In the genomic region with DNA sequence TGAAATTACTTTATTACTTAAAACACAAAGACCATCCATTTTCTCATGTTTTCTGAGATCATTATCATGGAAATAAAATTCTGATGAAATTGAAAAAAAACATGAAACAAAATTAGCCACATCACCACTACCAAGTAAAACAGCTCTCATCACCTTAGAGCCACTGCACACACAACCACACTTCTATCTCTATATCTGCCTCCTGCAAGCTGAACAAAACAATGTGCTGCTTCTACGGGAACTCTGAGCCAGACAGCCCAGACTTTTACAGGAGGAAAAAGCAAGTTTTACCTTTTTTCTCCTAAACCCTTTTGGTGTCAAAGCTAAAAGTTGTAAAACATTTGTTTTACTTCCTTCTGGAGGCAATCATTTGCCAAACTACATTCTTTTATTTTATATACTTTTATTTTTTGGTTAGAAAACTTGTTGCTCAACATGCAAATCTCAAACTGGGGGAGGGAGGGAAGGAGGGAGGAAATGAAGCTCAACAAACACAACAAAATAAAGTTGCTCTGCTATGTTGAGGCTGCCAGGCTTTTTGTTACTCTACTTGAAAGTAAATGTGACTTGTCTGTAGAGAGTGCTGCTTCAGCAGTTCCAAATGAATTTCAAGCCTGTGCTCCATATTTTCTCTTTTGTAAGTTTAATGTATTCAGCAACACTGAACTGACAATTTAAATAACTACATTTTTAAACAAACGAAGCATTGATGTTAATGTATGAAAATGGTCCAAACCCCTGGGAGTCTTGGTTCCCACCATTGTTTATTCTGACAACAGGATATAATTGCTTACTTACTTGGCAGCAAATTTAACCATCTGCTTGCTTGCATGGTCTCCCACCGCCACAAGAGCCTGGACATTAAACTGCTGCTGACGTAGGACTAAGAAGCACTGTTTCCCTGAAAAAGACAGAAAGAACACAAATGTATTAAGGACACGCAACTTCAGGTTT, we compare ENCODE assay signal across 8 cellular contexts. TPM values are rescaled to one million over a fixed set of nuclear protein-coding genes. Genes with fewer than 3 reads are reported as not detected.
DNase-seq lines count a peak whose midpoint lies in the region; ATAC-seq and TF ChIP-seq lines count a peak whose summit lies in the region.

No MANE protein-coding gene starts in this region.

- no peaks in the 10 kb centered on the region; the same call in 1 of the 2 replicates for H3K79me2 ChIP-seq in H9 (ENCODE audit: insufficient read depth, low read length)

- H4K8ac ChIP-seq in H9 (replicated peaks; ENCODE audit: insufficient read length, low read depth, low read length) = no peak overlapping the region

- intact Hi-C loops in A673 (cut with micrococcal nuclease; ENCODE audit: unreplicated experiment) = no loop called here
- intact Hi-C loops in activated CD4-positive, alpha-beta memory T cell treated with anti-CD3 and anti-CD28 coated beads for 36 hours (cut with micrococcal nuclease) = loop anchor here (1.0 to 5.0 kb wide), 3 partner anchors 12 to 171 kb away; no protein-coding TSS in a partner anchor

- H3K9me3 ChIP-seq in A673 (ENCODE audit: low read depth, low read length, poor library complexity, severe bottlenecking) (no peaks in the 10 kb centered on the region), H9 (ENCODE audit: control insufficient read depth, low read depth, low read length) (no peaks in the 10 kb centered on the region)

- H2BK120ac ChIP-seq in H9 (ENCODE audit: low read depth, low read length, poor library complexity, severe bottlenecking) = no peak overlapping the region

- peaks cover 3 to 20% (median 14%) of the 10 kb centered on the region in 3 experiments; a peak in 6 of 7 replicates for H3K36me3 Mint-ChIP-seq in H9 (ENCODE audit: insufficient read depth in 1 of 3, low read depth in 3 of 3)
- H3K36me3 Mint-ChIP-seq in activated CD4-positive, alpha-beta memory T cell treated with anti-CD3 and anti-CD28 coated beads for 36 hours = peaks cover 38% of the 10 kb centered on the region

- WGBS in H9 (ENCODE audit: extremely low coverage, insufficient read length, low lambda C conversion rate) = no CpG with 5 or more reads among the region's 5 CpGs

- no peak overlapping the region for H3K14ac ChIP-seq in H9 (ENCODE audit: insufficient read depth, low read length)

- POLR2A ChIA-PET in A673 (lab: Charles Lee; ENCODE audit: low non-redundant PET) = no interaction called here
- POLR2A ChIA-PET in activated CD4-positive, alpha-beta memory T cell treated with anti-CD3 and anti-CD28 coated beads for 36 hours (lab: Charles Lee) = interaction anchor here (1.1 to 1.3 kb wide), 4 partner anchors 13 to 415 kb away, joined by 3 to 6 read pairs (median 4); a partner anchor contains a TSS

- CTCF ChIA-PET in A673 (lab: Charles Lee) = no interaction called here
- CTCF ChIA-PET in activated CD4-positive, alpha-beta memory T cell treated with anti-CD3 and anti-CD28 coated beads for 36 hours (lab: Charles Lee) = interaction anchor here (0.7 to 1.8 kb wide), 2 partner anchors 23 to 47 kb away, joined by 3 to 5 read pairs; no protein-coding TSS in a partner anchor

- H4K91ac ChIP-seq in H9 (ENCODE audit: insufficient read length, low read depth, low read length) = no peak overlapping the region

- H2AK5ac ChIP-seq in H9 (ENCODE audit: insufficient read length, low read length) = no peak overlapping the region

- peaks cover 4% of the 10 kb centered on the region for H3K79me1 ChIP-seq in H9 (ENCODE audit: insufficient read depth, low read depth, low read length, poor library complexity, severe bottlenecking)

- TF ChIP-seq CTCF in A673 (conservative IDR thresholded peaks at IDR 0.05; ENCODE audit: low read depth, low read length) (no peak), H9 (conservative IDR thresholded peaks at IDR 0.05) (no peak)

- peak; percentile 60 for DNase-seq in A673 (ENCODE audit: low spot score)
- no peak for DNase-seq in H9
- peak; percentile 37 for DNase-seq in activated CD4-positive, alpha-beta memory T cell treated with anti-CD3 and anti-CD28 coated beads for 36 hours
- peak; percentile 62 for DNase-seq in iris pigment epithelial cell (ENCODE audit: low read depth)
- DNase-seq in middle frontal gyrus (ENCODE audit: extremely low spot score, low spot score) = no peak
- no peak for DNase-seq in NK-92 (lab: John Stamatoyannopoulos, UW; ENCODE audit: unreplicated experiment)

- no peaks in the 10 kb centered on the region for H3K27me3 Mint-ChIP-seq in H9 (ENCODE audit: low read depth)
- H3K27me3 Mint-ChIP-seq in activated CD4-positive, alpha-beta memory T cell treated with anti-CD3 and anti-CD28 coated beads for 36 hours = no peaks in the 10 kb centered on the region

- H2AFZ ChIP-seq in H9 (ENCODE audit: low read length) = no peak overlapping the region

- H2BK5ac ChIP-seq in H9 (ENCODE audit: insufficient read length, low read length) = peak overlapping the region; percentile 75

- H3K36me3 ChIP-seq in A673 (ENCODE audit: insufficient read depth, low read length, poor library complexity, severe bottlenecking) = no peaks in the 10 kb centered on the region

- no peaks in the 10 kb centered on the region for H3K9me3 Mint-ChIP-seq in H9
- no peaks in the 10 kb centered on the region for H3K9me3 Mint-ChIP-seq in activated CD4-positive, alpha-beta memory T cell treated with anti-CD3 and anti-CD28 coated beads for 36 hours

- H3K4me3 Mint-ChIP-seq in H9 = peak overlapping the region in 1 of 2 experiments; percentile 36; a peak in 2 of 5 replicates
- H3K4me3 Mint-ChIP-seq in activated CD4-positive, alpha-beta memory T cell treated with anti-CD3 and anti-CD28 coated beads for 36 hours = peak overlapping the region; percentile 1

- H3K4me1 Mint-ChIP-seq in H9 = peaks cover 31 to 32% of the 10 kb centered on the region in 2 experiments
- peaks cover 59% of the 10 kb centered on the region for H3K4me1 Mint-ChIP-seq in activated CD4-positive, alpha-beta memory T cell treated with anti-CD3 and anti-CD28 coated beads for 36 hours (ENCODE audit: low read depth)

- H4K20me1 ChIP-seq in H9 (ENCODE audit: control insufficient read depth, insufficient read depth, insufficient read length) = no peaks in the 10 kb centered on the region

- H3K4me3 ChIP-seq in A673 (ENCODE audit: low read depth, low read length, poor library complexity, severe bottlenecking) = no peak overlapping the region

- no peak overlapping the region for H3K18ac ChIP-seq in H9 (ENCODE audit: insufficient read length, low read depth, low read length)

- H3K23ac ChIP-seq in H9 (ENCODE audit: insufficient read length, low read depth, low read length) = no peak overlapping the region

- no peak overlapping the region for H2BK20ac ChIP-seq in H9 (ENCODE audit: low read depth, low read length, poor library complexity, severe bottlenecking)

- no peak overlapping the region for H4K5ac ChIP-seq in H9 (ENCODE audit: insufficient read length, low read depth, low read length)

- peak overlapping the region; percentile 37 for H3K4me2 ChIP-seq in H9 (ENCODE audit: insufficient read depth, insufficient read length, low read length)

- H3K4me1 ChIP-seq in A673 (ENCODE audit: insufficient read depth, low read length, poor library complexity, severe bottlenecking) (peaks cover 7% of the 10 kb centered on the region), H9 (ENCODE audit: insufficient read depth, low read length) (peaks cover 4% of the 10 kb centered on the region; the same call in 1 of the 2 replicates)

- no peaks in the 10 kb centered on the region for H3K27me3 ChIP-seq in A673 (replicated peaks; ENCODE audit: insufficient read depth, low read depth, low read length, poor library complexity)
- no peaks in the 10 kb centered on the region for H3K27me3 ChIP-seq in H9 (ENCODE audit: insufficient read depth, low read length)

- peak overlapping the region; percentile 67 for H3T11ph ChIP-seq in H9 (ENCODE audit: low read length)

- BruUV-seq in A673 (replicated peaks; lab: Mats Ljungman, UMichigan) = no TSS peak

- H3K4ac ChIP-seq in H9 (ENCODE audit: low read depth, low read length) = no peak overlapping the region

- H3K23me2 ChIP-seq in H9 (ENCODE audit: insufficient read length, low read depth, low read length, poor library complexity, severe bottlenecking) = no peaks in the 10 kb centered on the region

- peak overlapping the region; percentile 29 to 95 (median 94); a peak in 6 of 7 replicates for H3K27ac Mint-ChIP-seq in H9
- peak overlapping the region; percentile 75 for H3K27ac Mint-ChIP-seq in activated CD4-positive, alpha-beta memory T cell treated with anti-CD3 and anti-CD28 coated beads for 36 hours

- H3K27ac ChIP-seq in A673 (ENCODE audit: low read depth, low read length, poor library complexity, severe bottlenecking) (peak overlapping the region; percentile 32), H9 (ENCODE audit: insufficient read length, low read depth, low read length) (peak overlapping the region; percentile 90)

- H3K9ac ChIP-seq in H9 (ENCODE audit: extremely low read depth, insufficient read length, low read length) = peak overlapping the region; percentile 55

- H2BK15ac ChIP-seq in H9 (ENCODE audit: low read depth, low read length) = no peak overlapping the region

- no peak overlapping the region for H3K56ac ChIP-seq in H9 (ENCODE audit: insufficient read length, low read depth, low read length)

- H2BK12ac ChIP-seq in H9 (ENCODE audit: insufficient read length, low read depth, low read length) = no peak overlapping the region

- no peak for ATAC-seq in GM21526 (IDR thresholded peaks at IDR 0.05; ENCODE audit: low FRiP score, unreplicated experiment)
- ATAC-seq in GM19324 (IDR thresholded peaks at IDR 0.05; ENCODE audit: low FRiP score, unreplicated experiment) = no peak

RNA-seq across cellular contexts. Expression of a gene that starts 24.6 kb away (rescaled TPM):
- 61.0 and 63.6 TPM in 2 replicates for total RNA-seq in A673 (2021)
- 117 and 122 TPM in 2 replicates for total RNA-seq in H9 (2021)
- 100 to 1,000 TPM; 215 to 218 TPM for total RNA-seq in activated CD4-positive, alpha-beta memory T cell treated with anti-CD3 and anti-CD28 coated beads for 36 hours

Comparison
In these comparisons a context has a peak if more than half of its experiments do, and no peak if none do; other contexts are left out.
1. DNase-seq: peak in A673 (single experiment), activated CD4-positive, alpha-beta memory T cell treated with anti-CD3 and anti-CD28 coated beads for 36 hours (single experiment) and iris pigment epithelial cell (single experiment); none in H9 (single experiment), middle frontal gyrus (single experiment) and NK-92 (single experiment).